In the genomic region with DNA sequence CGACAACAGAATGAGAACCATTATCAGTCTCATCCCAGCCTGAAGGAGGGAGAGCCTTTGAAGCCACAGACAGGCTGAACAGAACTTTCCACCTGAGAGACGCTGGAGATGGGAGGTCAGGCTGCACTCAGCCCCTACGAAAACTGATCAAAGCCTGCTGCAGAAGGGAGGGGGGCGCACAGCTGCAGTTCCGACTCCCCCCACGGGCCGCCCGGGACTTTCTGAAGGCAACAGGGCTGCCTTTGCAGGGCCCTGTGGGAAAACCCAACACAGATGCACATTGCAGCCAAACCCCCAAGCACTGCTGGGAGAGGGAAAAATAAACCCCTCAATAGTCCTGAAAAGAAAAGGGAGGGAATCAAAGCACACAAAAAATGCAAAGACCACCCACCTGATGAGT, we compare ENCODE assay signal across 1 cellular context.
TF ChIP-seq lines count a peak whose summit lies in the region.

No MANE protein-coding gene starts in this region.

TF ChIP-seq in HCT116, 20 proteins besides CTCF, POLR2A, EP300 and RAD21 (continued from another document):
- TF ChIP-seq, protein P1, sequence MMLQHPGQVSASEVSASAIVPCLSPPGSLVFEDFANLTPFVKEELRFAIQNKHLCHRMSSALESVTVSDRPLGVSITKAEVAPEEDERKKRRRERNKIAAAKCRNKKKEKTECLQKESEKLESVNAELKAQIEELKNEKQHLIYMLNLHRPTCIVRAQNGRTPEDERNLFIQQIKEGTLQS (IDR thresholded peaks at IDR 0.05): no peak
- no peak for TF ChIP-seq CEBPB (IDR thresholded peaks at IDR 0.05; ENCODE audit: low read depth)
- no peak for TF ChIP-seq CBX3 (IDR thresholded peaks at IDR 0.05; ENCODE audit: low read depth)
- TF ChIP-seq YY1 (IDR thresholded peaks at IDR 0.05; ENCODE audit: extremely low read depth, insufficient replicate concordance, low read depth, low read length): no peak
- TF ChIP-seq, protein P2, sequence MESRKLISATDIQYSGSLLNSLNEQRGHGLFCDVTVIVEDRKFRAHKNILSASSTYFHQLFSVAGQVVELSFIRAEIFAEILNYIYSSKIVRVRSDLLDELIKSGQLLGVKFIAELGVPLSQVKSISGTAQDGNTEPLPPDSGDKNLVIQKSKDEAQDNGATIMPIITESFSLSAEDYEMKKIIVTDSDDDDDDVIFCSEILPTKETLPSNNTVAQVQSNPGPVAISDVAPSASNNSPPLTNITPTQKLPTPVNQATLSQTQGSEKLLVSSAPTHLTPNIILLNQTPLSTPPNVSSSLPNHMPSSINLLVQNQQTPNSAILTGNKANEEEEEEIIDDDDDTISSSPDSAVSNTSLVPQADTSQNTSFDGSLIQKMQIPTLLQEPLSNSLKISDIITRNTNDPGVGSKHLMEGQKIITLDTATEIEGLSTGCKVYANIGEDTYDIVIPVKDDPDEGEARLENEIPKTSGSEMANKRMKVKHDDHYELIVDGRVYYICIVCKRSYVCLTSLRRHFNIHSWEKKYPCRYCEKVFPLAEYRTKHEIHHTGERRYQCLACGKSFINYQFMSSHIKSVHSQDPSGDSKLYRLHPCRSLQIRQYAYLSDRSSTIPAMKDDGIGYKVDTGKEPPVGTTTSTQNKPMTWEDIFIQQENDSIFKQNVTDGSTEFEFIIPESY (IDR thresholded peaks at IDR 0.05; ENCODE audit: extremely low read depth, insufficient replicate concordance, low read length): no peak
- no peak for TF ChIP-seq ZFX (IDR thresholded peaks at IDR 0.05)
